6 cellular contexts compared by ENCODE assay signal in genomic region chr5:177304392-177305119, GRCh38. TPM values are rescaled to one million over a fixed set of nuclear protein-coding genes. Genes with fewer than 3 reads are reported as not detected.
A peak's percentile ranks its signal among the peaks of the same experiment; 100 is the strongest.
DNase-seq lines count a peak whose midpoint lies in the region; ATAC-seq and TF ChIP-seq lines count a peak whose summit lies in the region.

No MANE protein-coding gene starts in this region.

- H3K4me2 ChIP-seq in SK-N-SH: peak overlapping the region; percentile 98

- CTCF ChIA-PET in SK-N-SH (lab: Yijun Ruan, JAX): interaction anchor here (1.0 to 6.5 kb wide), 3 partner anchors 14 to 644 kb away, joined by 3 to 48 read pairs (median 6); no protein-coding TSS in a partner anchor

- H3K9me3 ChIP-seq in ES-I3 (ENCODE audit: control insufficient read depth, insufficient read depth, low read length): no peaks in the 10 kb centered on the region
- H3K9me3 ChIP-seq in SK-N-SH: no peaks in the 10 kb centered on the region

- H3K4me1 ChIP-seq in ES-I3 (ENCODE audit: insufficient read depth, low read length): peaks cover 13% of the 10 kb centered on the region
- peaks cover 0 to 28% of the 10 kb centered on the region in 2 experiments; a peak in 1 of 4 replicates for H3K4me1 ChIP-seq in SK-N-SH (ENCODE audit: control insufficient read depth in 1 of 2, insufficient read depth in 2 of 2, low read depth in 1 of 2, low read length in 1 of 2)

- no peak for ATAC-seq in GM19351 (IDR thresholded peaks at IDR 0.05; ENCODE audit: unreplicated experiment)

- H3K4me3 Mint-ChIP-seq in immature natural killer cell: peak overlapping the region; percentile 90 to 95 (median 94)

- no peaks in the 10 kb centered on the region for H3K9me3 Mint-ChIP-seq in immature natural killer cell

- no peaks in the 10 kb centered on the region for H3K27me3 ChIP-seq in SK-N-SH (ENCODE audit: insufficient read depth)

- H4K20me1 ChIP-seq in SK-N-SH (ENCODE audit: insufficient read depth): peaks cover 26% of the 10 kb centered on the region

- H3K36me3 Mint-ChIP-seq in immature natural killer cell: peaks cover 5 to 25% (median 19%) of the 10 kb centered on the region in 3 donors

- peaks cover 80 to 86% of the 10 kb centered on the region in 2 donors for H3K4me1 Mint-ChIP-seq in immature natural killer cell

- no peak overlapping the region for H2AFZ ChIP-seq in SK-N-SH (ENCODE audit: low read depth)

- TF ChIP-seq RAD21 in SK-N-SH (IDR thresholded peaks at IDR 0.05; ENCODE audit: low read length): no peak

- peak overlapping the region; percentile 93 to 98 for H3K4me3 ChIP-seq in SK-N-SH (ENCODE audit: low read depth in 2 of 2, low read length in 1 of 2)

- H3K9me2 ChIP-seq in SK-N-SH: no peaks in the 10 kb centered on the region

- POLR2A ChIA-PET in SK-N-SH (lab: Yijun Ruan, JAX): no interaction called here

- peak overlapping the region; percentile 60 to 76; a peak in 3 of 4 replicates for H3K27ac ChIP-seq in SK-N-SH (ENCODE audit: low read depth in 2 of 2, low read length in 1 of 2)

- no peak for TF ChIP-seq CTCF in SK-N-SH (IDR thresholded peaks at IDR 0.05)

- peak overlapping the region; percentile 95 to 98 (median 96) for H3K27ac Mint-ChIP-seq in immature natural killer cell

- H3F3A ChIP-seq in SK-N-SH (replicated peaks; ENCODE audit: insufficient read depth): peaks cover 23% of the 10 kb centered on the region

- WGBS in SK-N-SH (ENCODE audit: low lambda C conversion rate): 13% methylated on average over 10 of the region's 19 CpGs

- H3K36me3 ChIP-seq in ES-I3 (ENCODE audit: insufficient read depth, low read length): peaks cover 4% of the 10 kb centered on the region
- peaks cover 30 to 44% of the 10 kb centered on the region in 2 experiments for H3K36me3 ChIP-seq in SK-N-SH (replicated peaks in 1 of 2; ENCODE audit: control insufficient read depth in 1 of 2, insufficient read depth in 2 of 2, low read length in 1 of 2)

- H3K27me3 Mint-ChIP-seq in immature natural killer cell (ENCODE audit: low read depth in 3 of 3): peaks cover 16 to 35% (median 33%) of the 10 kb centered on the region in 3 donors

- TF ChIP-seq EP300 in SK-N-SH (IDR thresholded peaks at IDR 0.05; ENCODE audit: borderline replicate concordance in 1 of 2, low read depth in 1 of 2, low read length in 1 of 2): no peak

- peaks cover 76% of the 10 kb centered on the region for H3K79me2 ChIP-seq in SK-N-SH (ENCODE audit: insufficient read depth)

- DNase-seq in SK-N-SH: peak; percentile 48
- peak in 1 of 3 donors; percentile 22 for DNase-seq in immature natural killer cell
- DNase-seq in NCI-H2196 treated with DMSO at 0.1 percent for 48 hours (lab: John Stamatoyannopoulos, UW; ENCODE audit: unreplicated experiment): no peak
- no peak for DNase-seq in COLO829 (ENCODE audit: low spot score)

- H3K9ac ChIP-seq in ES-I3 (ENCODE audit: low read depth, low read length) (peak overlapping the region; percentile 100), SK-N-SH (peak overlapping the region; percentile 90)

TF ChIP-seq in SK-N-SH, 30 proteins besides CTCF, POLR2A, EP300 and RAD21:
- no peak for TF ChIP-seq CHD2 (IDR thresholded peaks at IDR 0.05; ENCODE audit: low read length, partially characterized antibody)
- TF ChIP-seq SIN3A (IDR thresholded peaks at IDR 0.05; ENCODE audit: borderline replicate concordance, low read depth, low read length): peak; percentile 73; the same call in 1 of the 2 replicates
- peak; percentile 37; the same call in 1 of the 2 replicates for TF ChIP-seq MXI1 (IDR thresholded peaks at IDR 0.05; ENCODE audit: low read depth, low read length)
- TF ChIP-seq TAF1 (IDR thresholded peaks at IDR 0.05; ENCODE audit: borderline replicate concordance, low read depth, low read length): no peak
- TF ChIP-seq NRF1 (IDR thresholded peaks at IDR 0.05; ENCODE audit: low read depth, low read length): no peak
- TF ChIP-seq FOXJ3 (CRISPR knock-in tag; IDR thresholded peaks at IDR 0.05): no peak
- TF ChIP-seq MAX (IDR thresholded peaks at IDR 0.05; ENCODE audit: low read depth): no peak
- TF ChIP-seq GATA2 (CRISPR knock-in tag; IDR thresholded peaks at IDR 0.05): no peak
- no peak for TF ChIP-seq FOXM1 (IDR thresholded peaks at IDR 0.05; ENCODE audit: low read depth)
- no peak for TF ChIP-seq NFIC (IDR thresholded peaks at IDR 0.05; ENCODE audit: borderline replicate concordance)
- 0 out of 2 replicates have a peak, but pooled peaks have one; percentile 14 for TF ChIP-seq POLR2AphosphoS5 (IDR thresholded peaks at IDR 0.05; ENCODE audit: low read depth, low read length)
- TF ChIP-seq FOSL2 (IDR thresholded peaks at IDR 0.05; ENCODE audit: borderline replicate concordance, low read depth): no peak
- no peak for TF ChIP-seq USF1 (IDR thresholded peaks at IDR 0.05; ENCODE audit: borderline replicate concordance, low read depth)
- no peak for TF ChIP-seq RCOR1 (IDR thresholded peaks at IDR 0.05; ENCODE audit: low read length)

RNA-seq across cellular contexts. Expression of gene PRELID1, which starts 1.0 kb away (rescaled TPM):
- polyA plus RNA-seq in SK-N-SH (2012; rRNA removed) (344 TPM in 2 replicates), immature natural killer cell (100 to 1,000 TPM; 345 to 494 (median 375) TPM)
- polyA plus RNA-seq in SK-N-SH (2012; cell fraction: cytosol; rRNA removed): 275 and 308 TPM in 2 replicates
- 121 and 150 TPM in 2 replicates for polyA plus RNA-seq in SK-N-SH (2012; cell fraction: nucleus; rRNA removed)

RNA-seq across cellular contexts. Expression of gene RAB24, which starts 1.0 kb away (rescaled TPM):
- polyA plus RNA-seq in SK-N-SH (2012; rRNA removed) (101 and 117 TPM in 2 replicates), immature natural killer cell (10 to 100 TPM; 39.7 to 80.2 (median 45.8) TPM)
- 51.5 and 65.6 TPM in 2 replicates for polyA plus RNA-seq in SK-N-SH (2012; cell fraction: cytosol; rRNA removed)
- polyA plus RNA-seq in SK-N-SH (2012; cell fraction: nucleus; rRNA removed): 383 and 489 TPM in 2 replicates

RNA-seq across cellular contexts. Expression of gene MXD3, which starts 7.1 kb away (rescaled TPM):
- polyA plus RNA-seq in SK-N-SH (2012; rRNA removed) (22.6 and 23.1 TPM in 2 replicates), immature natural killer cell (1 to 10 TPM; 2.1 to 4.2 (median 4.1) TPM)
- 5.8 and 10.4 TPM in 2 replicates for polyA plus RNA-seq in SK-N-SH (2012; cell fraction: cytosol; rRNA removed)
- polyA plus RNA-seq in SK-N-SH (2012; cell fraction: nucleus; rRNA removed): 81.3 and 94.3 TPM in 2 replicates

RNA-seq across cellular contexts. Expression of gene LMAN2, which starts 46.9 kb away (rescaled TPM):
- polyA plus RNA-seq in SK-N-SH (2012; rRNA removed) (380 and 500 TPM in 2 replicates), immature natural killer cell (100 to 1,000 TPM; 316 to 441 (median 409) TPM)
- 314 and 316 TPM in 2 replicates for polyA plus RNA-seq in SK-N-SH (2012; cell fraction: cytosol; rRNA removed)
- polyA plus RNA-seq in SK-N-SH (2012; cell fraction: nucleus; rRNA removed): 380 and 476 TPM in 2 replicates

RNA-seq across cellular contexts. Expression of gene RGS14, which starts 53.2 kb away (rescaled TPM):
- polyA plus RNA-seq in SK-N-SH (2012; rRNA removed) (26.5 and 27.6 TPM in 2 replicates), immature natural killer cell (10 to 100 TPM; 27.1 to 64.5 (median 33.8) TPM)
- polyA plus RNA-seq in SK-N-SH (2012; cell fraction: cytosol; rRNA removed): 11.1 and 16.3 TPM in 2 replicates
- polyA plus RNA-seq in SK-N-SH (2012; cell fraction: nucleus; rRNA removed): 31.0 and 67.8 TPM in 2 replicates
